ENCODE assay signal across 1 cellular context in the genomic region with DNA sequence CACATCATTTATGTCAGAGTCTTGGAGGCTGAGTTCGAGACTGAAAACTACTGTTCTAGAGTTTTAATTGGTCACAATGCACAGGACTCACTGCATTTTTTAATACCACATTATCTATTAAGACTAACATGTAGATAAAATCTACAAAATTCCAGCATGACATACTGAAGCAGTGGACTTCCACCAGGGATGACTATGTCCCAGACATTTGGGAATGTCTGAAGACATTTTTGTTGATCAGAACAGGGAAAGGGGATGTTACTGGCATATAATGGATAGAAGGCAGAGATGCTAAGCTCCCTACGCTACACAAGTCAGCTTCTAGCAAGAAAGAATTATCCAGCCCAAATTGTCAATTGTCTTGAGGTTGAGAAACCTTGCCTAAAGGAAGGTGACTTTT.
A peak's percentile ranks its signal among the peaks of the same experiment; 100 is the strongest.
TF ChIP-seq lines count a peak whose summit lies in the region.

No MANE protein-coding gene starts in this region.

TF ChIP-seq in SK-N-SH, 30 proteins besides CTCF, POLR2A, EP300 and RAD21 (continued from another document):
- TF ChIP-seq PBX3 (IDR thresholded peaks at IDR 0.05), result peak; percentile 42; the same call in 1 of the 2 replicates
